8 cellular contexts compared by ENCODE assay signal in genomic region chr7:104956753-104957450, GRCh38. TPM values are rescaled to one million over a fixed set of nuclear protein-coding genes. Genes with fewer than 3 reads are reported as not detected.
DNase-seq lines count a peak whose midpoint lies in the region; ATAC-seq and TF ChIP-seq lines count a peak whose summit lies in the region.

No MANE protein-coding gene starts in this region.

- H3K36me3 Mint-ChIP-seq in nephron progenitor cell (ENCODE audit: low read depth), result no peaks in the 10 kb centered on the region
- H3K36me3 Mint-ChIP-seq in endothelial cell (ENCODE audit: low read depth, unreplicated experiment), result no peaks in the 10 kb centered on the region

- peak; percentile 84 for ATAC-seq in GM21447 (IDR thresholded peaks at IDR 0.05; ENCODE audit: unreplicated experiment)
- ATAC-seq in omental fat pad (ENCODE audit: low FRiP score), result no peak

- H3K4me3 Mint-ChIP-seq in nephron progenitor cell (no peak overlapping the region), endothelial cell (ENCODE audit: unreplicated experiment) (no peak overlapping the region)

- TF ChIP-seq CTCF in HL-60 (IDR thresholded peaks at IDR 0.05; ENCODE audit: insufficient read depth, low read length), result no peak
- TF ChIP-seq CTCF in nephron progenitor cell (IDR thresholded peaks at IDR 0.05), result no peak
- TF ChIP-seq CTCF in omental fat pad (IDR thresholded peaks at IDR 0.05), result no peak
- no peak for TF ChIP-seq CTCF in endothelial cell (IDR thresholded peaks at IDR 0.05; ENCODE audit: unreplicated experiment)

- H3K4me1 Mint-ChIP-seq in nephron progenitor cell (peaks cover 39% of the 10 kb centered on the region), endothelial cell (ENCODE audit: unreplicated experiment) (peaks cover 5% of the 10 kb centered on the region)

- peak overlapping the region; percentile 77 for H3K27ac Mint-ChIP-seq in nephron progenitor cell
- no peak overlapping the region for H3K27ac Mint-ChIP-seq in endothelial cell (ENCODE audit: unreplicated experiment)

- H3K27me3 ChIP-seq in HL-60 (ENCODE audit: insufficient read depth, poor library complexity, severe bottlenecking) (no peaks in the 10 kb centered on the region), adipocyte (replicated peaks; ENCODE audit: control insufficient read depth, insufficient read depth, low read length) (no peaks in the 10 kb centered on the region)

- H3K27me3 Mint-ChIP-seq in nephron progenitor cell (ENCODE audit: low read depth, poor library complexity) (peaks cover 4% of the 10 kb centered on the region), endothelial cell (ENCODE audit: unreplicated experiment) (peaks cover under 1% of the 10 kb centered on the region)

- H3K9me3 ChIP-seq in adipocyte (ENCODE audit: control insufficient read depth, low read length), result no peaks in the 10 kb centered on the region

- no peaks in the 10 kb centered on the region for H3K36me3 ChIP-seq in adipocyte (ENCODE audit: control insufficient read depth, insufficient read depth, low read length, severe bottlenecking)

- H3K9me3 Mint-ChIP-seq in nephron progenitor cell (peaks cover under 1% of the 10 kb centered on the region), endothelial cell (ENCODE audit: unreplicated experiment) (no peaks in the 10 kb centered on the region)

- in situ Hi-C loops in G401 (cut with HindIII; ENCODE audit: low sequenced_read_pairs), result no loop called here

- no peak overlapping the region for H3K9ac ChIP-seq in adipocyte (ENCODE audit: low read length)

- H3K4me1 ChIP-seq in adipocyte (ENCODE audit: control insufficient read depth, insufficient read depth, low read length), result peaks cover 33% of the 10 kb centered on the region

- H3K27ac ChIP-seq in HL-60 (replicated peaks), result peak overlapping the region; percentile 68

- DNase-seq in GM04503 (ENCODE audit: low read depth), result peak; percentile 96
- peak; percentile 20 to 45 for DNase-seq in HL-60 (ENCODE audit: low read depth in 1 of 2, low spot score in 1 of 2)
- peak; percentile 54 for DNase-seq in adipocyte (ENCODE audit: low read depth)
- no peak for DNase-seq in nephron progenitor cell
- no peak for DNase-seq in omental fat pad (ENCODE audit: low spot score)
- no peak for DNase-seq in endothelial cell (ENCODE audit: low spot score)
- DNase-seq in G401 (ENCODE audit: low spot score), result no peak

- H3K4me3 ChIP-seq in HL-60 (replicated peaks; ENCODE audit: insufficient read depth, low read length), result no peak overlapping the region
- H3K4me3 ChIP-seq in adipocyte (ENCODE audit: low read length), result no peak overlapping the region

RNA-seq across cellular contexts. Expression of gene KMT2E, which starts 57.1 kb away (rescaled TPM):
- total RNA-seq in omental fat pad, result 100 to 1,000 TPM in 2 of 4 donors, 10 to 100 TPM in 2; 75.3 to 124 (median 101) TPM
- 71.0 TPM for total RNA-seq in endothelial cell (ENCODE audit: unreplicated experiment)
- total RNA-seq in G401 (2014; rRNA removed; shearing (Covaris generic)), result 15.3 and 29.9 TPM in 2 replicates

Comparison
In these comparisons a context has a peak if more than half of its experiments do, and no peak if none do; other contexts are left out.
1. DNase-seq: peak in GM04503 (single experiment), HL-60 (2 of 2) and adipocyte (single experiment); none in nephron progenitor cell (single experiment), omental fat pad (single experiment), endothelial cell (single experiment) and G401 (single experiment).